Comparison of ENCODE assay signal across 19 cellular contexts in genomic region chr3:14057701-14058100, GRCh38.
"Had no signal": no experiment of that assay in that cellular context is flagged by ENCODE, and none has a peak within 500 bp of the region (broad histone marks: within the 10 kb centered on the region; RNA-seq: fewer than 3 reads in every experiment).

No MANE protein-coding gene starts in this region.

- H3K36me3 ChIP-seq: cardiac muscle cell, gastrocnemius medialis, spleen, tibial artery had no signal

- H3K4me1 ChIP-seq: gastrocnemius medialis, spleen, tibial artery had no signal

- H3K27me3 ChIP-seq: cardiac muscle cell, gastrocnemius medialis, tibial artery had no signal

- FAIRE-seq: endometrium had no signal

- H3K4me3 ChIP-seq: cardiac muscle cell, gastrocnemius medialis, spleen, tibial artery had no signal

- DNase-seq: activated CD4-positive, alpha-beta memory T cell treated with anti-CD3 and anti-CD28 coated beads, Interleukin-2, amount 10 ng/mL, durations not matched to agents 7 days and 5 days; activated CD4-positive, alpha-beta T cell treated with anti-CD3 and anti-CD28 coated beads, Interleukin-2, amount 10 ng/mL, durations not matched to agents 24 days and 14 days; activated effector memory CD4-positive, alpha-beta T cell treated with Interleukin-2 at 50 U/mL for 16 hours; activated naive CD4-positive, alpha-beta T cell treated with anti-CD3 and anti-CD28 coated beads for 36 hours; activated naive CD8-positive, alpha-beta T cell treated with anti-CD3 and anti-CD28 coated beads, Interleukin-2, amount 10 ng/mL, durations not matched to agents 7 days and 5 days; activated T-cell treated with anti-CD3 and anti-CD28 coated beads, Interleukin-2, amount 50 U/mL, for 72 hours; gastrocnemius medialis; head of caudate nucleus; hypothalamus; left ventricle myocardium superior; midbrain; retina; spleen; stimulated activated CD4-positive, alpha-beta T cell treated with anti-CD3 and anti-CD28 coated beads, Interleukin-4, amount 100 ng/mL, for 24 hours; substantia nigra; T-helper 17 cell; tibial artery had no signal

- H3K9me3 ChIP-seq: gastrocnemius medialis had no signal

- H3K27ac ChIP-seq: cardiac muscle cell, gastrocnemius medialis, spleen, tibial artery had no signal
